Comparison of ENCODE assay signal across 8 cellular contexts in the genomic region with DNA sequence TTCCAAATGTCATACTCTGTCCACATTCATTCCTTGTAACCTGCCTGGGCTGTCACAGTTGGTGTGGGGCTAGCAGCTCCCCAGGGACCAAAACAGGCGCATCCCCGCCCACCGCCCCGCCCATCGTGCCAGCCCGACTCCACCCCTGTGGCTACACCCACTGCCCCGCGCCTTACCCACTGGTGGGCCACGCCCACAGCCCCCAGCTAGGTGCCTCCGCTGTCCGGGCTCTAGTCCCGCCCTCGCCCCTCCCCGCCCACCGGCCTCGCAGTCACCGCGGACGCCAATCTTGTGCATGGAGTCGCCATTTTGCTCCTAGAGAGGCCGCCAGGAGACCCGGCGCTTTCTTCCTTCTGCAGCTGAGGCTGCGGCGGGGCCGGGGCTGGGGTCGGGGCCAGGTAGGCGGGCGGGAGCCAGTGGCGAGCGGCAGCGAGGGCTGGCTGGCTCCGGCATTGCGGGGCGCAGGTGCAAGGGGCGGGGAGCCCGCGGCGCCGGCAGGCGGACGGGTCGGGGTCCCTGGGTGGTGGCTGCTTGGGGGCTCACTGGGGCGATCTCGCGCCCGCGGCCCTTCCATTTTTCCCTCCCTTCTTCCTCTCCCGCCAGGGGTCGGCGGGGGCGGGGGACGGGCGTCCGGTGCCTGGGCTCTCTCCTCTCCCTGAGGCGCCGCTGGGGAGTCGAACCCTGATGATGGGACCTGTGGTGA. TPM values are rescaled to one million over a fixed set of nuclear protein-coding genes. Genes with fewer than 3 reads are reported as not detected.
DNase-seq lines count a peak whose midpoint lies in the region; ATAC-seq, FAIRE-seq and TF ChIP-seq lines count a peak whose summit lies in the region.

A gene with protein sequence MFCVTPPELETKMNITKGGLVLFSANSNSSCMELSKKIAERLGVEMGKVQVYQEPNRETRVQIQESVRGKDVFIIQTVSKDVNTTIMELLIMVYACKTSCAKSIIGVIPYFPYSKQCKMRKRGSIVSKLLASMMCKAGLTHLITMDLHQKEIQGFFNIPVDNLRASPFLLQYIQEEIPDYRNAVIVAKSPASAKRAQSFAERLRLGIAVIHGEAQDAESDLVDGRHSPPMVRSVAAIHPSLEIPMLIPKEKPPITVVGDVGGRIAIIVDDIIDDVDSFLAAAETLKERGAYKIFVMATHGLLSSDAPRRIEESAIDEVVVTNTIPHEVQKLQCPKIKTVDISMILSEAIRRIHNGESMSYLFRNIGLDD (plus strand): TSS at position 268 of the 703 bp plus-strand sequence. CDS start 7,703 bp downstream, outside the sequence.

- no peaks in the 10 kb centered on the region for H3K9me3 Mint-ChIP-seq in activated naive CD8-positive, alpha-beta T cell treated with anti-CD3 and anti-CD28 coated beads, Interleukin-2, amount 50 U/mL, for 24 hours

- H3K4me1 ChIP-seq in pancreas (peaks cover 0 to 4% (median 4%) of the 10 kb centered on the region in 3 donors), thymus (ENCODE audit: control insufficient read depth, insufficient read depth, low read length) (peaks cover 6% of the 10 kb centered on the region)

- ATAC-seq in HG02763 (IDR thresholded peaks at IDR 0.05; ENCODE audit: unreplicated experiment) (peak; percentile 50), Right ventricle myocardium inferior (peak; percentile 97), pancreas (peak; percentile 90 to 97 (median 94))
- ATAC-seq in activated naive CD8-positive, alpha-beta T cell treated with anti-CD3 and anti-CD28 coated beads, Interleukin-2, amount 50 U/mL, for 24 hours: peak; percentile 58

- H3K27ac ChIP-seq in pancreas (peak within 1 kb of the TSS; percentile 83 to 92 (median 89)), thymus (ENCODE audit: low read depth) (peak within 1 kb of the TSS; percentile 94)

- peaks cover 2% of the 10 kb centered on the region for H3K36me3 Mint-ChIP-seq in activated naive CD8-positive, alpha-beta T cell treated with anti-CD3 and anti-CD28 coated beads, Interleukin-2, amount 50 U/mL, for 24 hours (ENCODE audit: low read depth)

- H3K9me3 ChIP-seq in pancreas (no peaks in the 10 kb centered on the region), thymus (ENCODE audit: control insufficient read depth) (no peaks in the 10 kb centered on the region)

- no peaks in the 10 kb centered on the region for H3K36me3 ChIP-seq in pancreas
- no peaks in the 10 kb centered on the region for H3K36me3 ChIP-seq in thymus (ENCODE audit: control insufficient read depth, insufficient read depth)

- 0 to 1% methylated on average over 39 to 58 of the region's 58 CpGs for WGBS in pancreas, 2 donors
- WGBS in thymus: under 1% methylated on average over 58 of the region's 58 CpGs

- H3K27ac Mint-ChIP-seq in activated naive CD8-positive, alpha-beta T cell treated with anti-CD3 and anti-CD28 coated beads, Interleukin-2, amount 50 U/mL, for 24 hours: peak within 1 kb of the TSS; percentile 81

- H3K4me1 Mint-ChIP-seq in activated naive CD8-positive, alpha-beta T cell treated with anti-CD3 and anti-CD28 coated beads, Interleukin-2, amount 50 U/mL, for 24 hours: peaks cover 56% of the 10 kb centered on the region

- TF ChIP-seq CTCF in pancreas (IDR thresholded peaks at IDR 0.05): no peak

- intact Hi-C loops in Right ventricle myocardium inferior (cut with DNase I) (no loop called here), pancreas (cut with DNase I) (no loop called here)

- H3K4me3 Mint-ChIP-seq in activated naive CD8-positive, alpha-beta T cell treated with anti-CD3 and anti-CD28 coated beads, Interleukin-2, amount 50 U/mL, for 24 hours: peak within 1 kb of the TSS; percentile 89

- H3K27me3 ChIP-seq in pancreas: no peaks in the 10 kb centered on the region
- no peaks in the 10 kb centered on the region for H3K27me3 ChIP-seq in thymus (ENCODE audit: control insufficient read depth, insufficient read depth)

- no peak for FAIRE-seq in pancreas (lab: Jason Lieb, UNC)

- peak; percentile 98 for DNase-seq in NCI-H146 (lab: John Stamatoyannopoulos, UW)
- DNase-seq in T follicular helper cell (ENCODE audit: low read depth): peak; percentile 94
- peak; percentile 95 for DNase-seq in activated naive CD8-positive, alpha-beta T cell treated with anti-CD3 and anti-CD28 coated beads, Interleukin-2, amount 50 U/mL, for 24 hours
- DNase-seq in Right ventricle myocardium inferior (ENCODE audit: missing footprints): peak; percentile 98
- DNase-seq in pancreas: peak; percentile 93 to 99 (median 98)

- no peaks in the 10 kb centered on the region for H3K27me3 Mint-ChIP-seq in activated naive CD8-positive, alpha-beta T cell treated with anti-CD3 and anti-CD28 coated beads, Interleukin-2, amount 50 U/mL, for 24 hours

- H3K4me3 ChIP-seq in GM08714 (ENCODE audit: low read length): peak within 1 kb of the TSS; percentile 99
- H3K4me3 ChIP-seq in pancreas: peak within 1 kb of the TSS; percentile 92 to 98 (median 96)
- peak within 1 kb of the TSS; percentile 97 for H3K4me3 ChIP-seq in thymus (ENCODE audit: low read length)

RNA-seq across cellular contexts. Expression of the gene that starts here (rescaled TPM):
- total RNA-seq in Right ventricle myocardium inferior (15.9 TPM), pancreas (10 to 100 TPM in 5 of 6 donors, 1 to 10 TPM in 1; 9.5 to 22.3 (median 15.6) TPM)
- polyA plus RNA-seq in pancreas (10 to 100 TPM; 10.9 to 20.5 TPM), thymus (48.2 TPM)

Comparison
In these comparisons a context has a peak if more than half of its experiments do, and no peak if none do; other contexts are left out.
1. Peak in every context shown above with its lines: DNase-seq, ATAC-seq, H3K4me3 ChIP-seq and H3K27ac ChIP-seq.